11 cellular contexts compared by ENCODE assay signal in genomic region chr10:76675951-76676587, GRCh38.
A peak's percentile ranks its signal among the peaks of the same experiment; 100 is the strongest.
DNase-seq lines count a peak whose midpoint lies in the region; ATAC-seq and TF ChIP-seq lines count a peak whose summit lies in the region.
"Had no signal": no experiment of that assay in that cellular context is flagged by ENCODE, and none has a peak within 500 bp of the region (broad histone marks: within the 10 kb centered on the region; RNA-seq: fewer than 3 reads in every experiment).

No MANE protein-coding gene starts in this region.

- H3K36me3 Mint-ChIP-seq in activated CD8-positive, alpha-beta memory T cell treated with anti-CD3 and anti-CD28 coated beads, Interleukin-2, amount 10 ng/mL, durations not matched to agents 7 days and 5 days: no peaks in the 10 kb centered on the region
- H3K36me3 Mint-ChIP-seq in activated T-helper 2 cell treated with anti-CD3 and anti-CD28 coated beads, Interferon-gamma antibody, Interleukin-2, Interleukin-4, amounts not matched to agents 10 μg/mL and 5 μg/mL and 100 μg/mL, durations not matched to agents 14 hours and 24 hours and 36 hours (ENCODE audit: low read depth): no peaks in the 10 kb centered on the region

- H3K4me3 Mint-ChIP-seq in activated CD8-positive, alpha-beta memory T cell treated with anti-CD3 and anti-CD28 coated beads, Interleukin-2, amount 10 ng/mL, durations not matched to agents 7 days and 5 days: no peak overlapping the region
- H3K4me3 Mint-ChIP-seq in activated T-helper 2 cell treated with anti-CD3 and anti-CD28 coated beads, Interferon-gamma antibody, Interleukin-2, Interleukin-4, amounts not matched to agents 10 μg/mL and 5 μg/mL and 100 μg/mL, durations not matched to agents 14 hours and 24 hours and 36 hours (ENCODE audit: low read depth): no peak overlapping the region
- H3K4me3 Mint-ChIP-seq: B cell had no signal

- H3K27me3 ChIP-seq in ovary: no peaks in the 10 kb centered on the region

- H3K4me1 ChIP-seq in ovary (ENCODE audit: insufficient read depth): peaks cover 3% of the 10 kb centered on the region

- no peak for ATAC-seq in activated CD8-positive, alpha-beta memory T cell treated with anti-CD3 and anti-CD28 coated beads, Interleukin-2, amount 10 ng/mL, durations not matched to agents 7 days and 5 days
- no peak for ATAC-seq in GM19035 (IDR thresholded peaks at IDR 0.05; ENCODE audit: unreplicated experiment)

- 59 to 66% (median 63%) methylated on average over 4 of the region's 4 CpGs for WGBS in ovary, 3 donors

- no peak overlapping the region for H3K27ac ChIP-seq in ovary

- TF ChIP-seq CTCF in AG09319 (IDR thresholded peaks at IDR 0.05; ENCODE audit: low read depth, low read length) (no peak; the same call in none of the 2 replicates), ovary (IDR thresholded peaks at IDR 0.05) (no peak)

- intact Hi-C loops in ovary (cut with DNase I): no loop called here
- intact Hi-C loops in activated T-helper 2 cell treated with anti-CD3 and anti-CD28 coated beads, Interferon-gamma antibody, Interleukin-2, Interleukin-4, amounts not matched to agents 10 μg/mL and 5 μg/mL and 100 μg/mL, durations not matched to agents 14 hours and 24 hours and 36 hours (cut with micrococcal nuclease): no loop called here

- H3K4me1 Mint-ChIP-seq in activated CD8-positive, alpha-beta memory T cell treated with anti-CD3 and anti-CD28 coated beads, Interleukin-2, amount 10 ng/mL, durations not matched to agents 7 days and 5 days: no peaks in the 10 kb centered on the region
- no peaks in the 10 kb centered on the region for H3K4me1 Mint-ChIP-seq in activated T-helper 2 cell treated with anti-CD3 and anti-CD28 coated beads, Interferon-gamma antibody, Interleukin-2, Interleukin-4, amounts not matched to agents 10 μg/mL and 5 μg/mL and 100 μg/mL, durations not matched to agents 14 hours and 24 hours and 36 hours (ENCODE audit: low read depth)
- H3K4me1 Mint-ChIP-seq: B cell had no signal

- no peak for TF ChIP-seq POLR2A in ovary (IDR thresholded peaks at IDR 0.05)

- no peaks in the 10 kb centered on the region for H3K9me3 ChIP-seq in ovary

- H3K27me3 Mint-ChIP-seq in activated CD8-positive, alpha-beta memory T cell treated with anti-CD3 and anti-CD28 coated beads, Interleukin-2, amount 10 ng/mL, durations not matched to agents 7 days and 5 days: no peaks in the 10 kb centered on the region
- H3K27me3 Mint-ChIP-seq in activated T-helper 2 cell treated with anti-CD3 and anti-CD28 coated beads, Interferon-gamma antibody, Interleukin-2, Interleukin-4, amounts not matched to agents 10 μg/mL and 5 μg/mL and 100 μg/mL, durations not matched to agents 14 hours and 24 hours and 36 hours (ENCODE audit: low read depth): no peaks in the 10 kb centered on the region

- CTCF ChIA-PET in activated CD8-positive, alpha-beta memory T cell treated with anti-CD3 and anti-CD28 coated beads, Interleukin-2, amount 10 ng/mL, durations not matched to agents 7 days and 5 days (lab: Charles Lee): no interaction called here

- no peak overlapping the region for H3K27ac Mint-ChIP-seq in activated CD8-positive, alpha-beta memory T cell treated with anti-CD3 and anti-CD28 coated beads, Interleukin-2, amount 10 ng/mL, durations not matched to agents 7 days and 5 days
- H3K27ac Mint-ChIP-seq in activated T-helper 2 cell treated with anti-CD3 and anti-CD28 coated beads, Interferon-gamma antibody, Interleukin-2, Interleukin-4, amounts not matched to agents 10 μg/mL and 5 μg/mL and 100 μg/mL, durations not matched to agents 14 hours and 24 hours and 36 hours: no peak overlapping the region
- H3K27ac Mint-ChIP-seq: B cell had no signal

- H3K4me3 ChIP-seq in ovary: no peak overlapping the region

- TF ChIP-seq EP300 in ovary (IDR thresholded peaks at IDR 0.05): no peak

- H3K36me3 ChIP-seq in ovary: no peaks in the 10 kb centered on the region

- DNase-seq in AG09319 (ENCODE audit: extremely low read depth, low read depth) (peak; percentile 60), amniotic epithelial cell (ENCODE audit: low read depth) (peak; percentile 63), foreskin melanocyte (peak; percentile 89), ovary (peak in 4 of 5 donors; percentile 15 to 63 (median 45))
- no peak for DNase-seq in activated CD8-positive, alpha-beta memory T cell treated with anti-CD3 and anti-CD28 coated beads, Interleukin-2, amount 10 ng/mL, durations not matched to agents 7 days and 5 days
- no peak for DNase-seq in activated T-helper 2 cell treated with anti-CD3 and anti-CD28 coated beads, Interferon-gamma antibody, Interleukin-2, Interleukin-4, amounts not matched to agents 10 μg/mL and 5 μg/mL and 100 μg/mL, durations not matched to agents 14 hours and 24 hours and 36 hours (ENCODE audit: low spot score)
- DNase-seq in stimulated activated naive CD4-positive, alpha-beta T cell treated with Interleukin-2 at 50 U/mL for 16 hours (lab: John Stamatoyannopoulos, UW): no peak
- DNase-seq: activated CD4-positive, alpha-beta T cell treated with anti-CD3 and anti-CD28 coated beads, Interleukin-2, amount 50 U/mL, for 4 hours; Kasumi-1 had no signal

- H3K9me3 Mint-ChIP-seq in activated CD8-positive, alpha-beta memory T cell treated with anti-CD3 and anti-CD28 coated beads, Interleukin-2, amount 10 ng/mL, durations not matched to agents 7 days and 5 days (ENCODE audit: low read depth): peaks cover 5% of the 10 kb centered on the region
- no peaks in the 10 kb centered on the region for H3K9me3 Mint-ChIP-seq in activated T-helper 2 cell treated with anti-CD3 and anti-CD28 coated beads, Interferon-gamma antibody, Interleukin-2, Interleukin-4, amounts not matched to agents 10 μg/mL and 5 μg/mL and 100 μg/mL, durations not matched to agents 14 hours and 24 hours and 36 hours

Comparison
In these comparisons a context has a peak if more than half of its experiments do, and no peak if none do; other contexts are left out.
1. DNase-seq: peak in AG09319 (single experiment), amniotic epithelial cell (single experiment), foreskin melanocyte (single experiment) and ovary (4 of 5); none in activated CD8-positive, alpha-beta memory T cell treated with anti-CD3 and anti-CD28 coated beads, Interleukin-2, amount 10 ng/mL, durations not matched to agents 7 days and 5 days (single experiment), activated T-helper 2 cell treated with anti-CD3 and anti-CD28 coated beads, Interferon-gamma antibody, Interleukin-2, Interleukin-4, amounts not matched to agents 10 μg/mL and 5 μg/mL and 100 μg/mL, durations not matched to agents 14 hours and 24 hours and 36 hours (single experiment) and stimulated activated naive CD4-positive, alpha-beta T cell treated with Interleukin-2 at 50 U/mL for 16 hours (single experiment).